In the genomic region with DNA sequence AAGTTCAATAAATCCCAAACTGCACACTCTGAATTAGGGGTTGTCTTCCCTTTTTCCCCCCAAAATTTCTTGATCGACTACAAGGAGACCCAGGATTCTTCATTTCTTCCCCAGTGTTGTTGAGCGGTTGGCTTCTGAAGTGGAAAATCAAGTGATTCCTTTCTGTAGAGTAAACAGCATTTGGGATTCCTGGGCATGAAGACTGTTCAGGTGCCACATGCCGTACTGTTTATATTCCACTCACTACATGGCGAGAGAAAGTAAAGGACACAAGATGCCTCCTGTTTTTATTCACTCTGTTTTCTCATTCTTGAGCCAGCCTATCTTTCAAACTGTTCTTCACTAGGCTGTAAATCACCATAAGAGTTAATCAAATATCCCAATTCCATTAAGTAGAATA, we compare ENCODE assay signal across 16 cellular contexts. TPM values are rescaled to one million over a fixed set of nuclear protein-coding genes. Genes with fewer than 3 reads are reported as not detected.
DNase-seq lines count a peak whose midpoint lies in the region; ATAC-seq and TF ChIP-seq lines count a peak whose summit lies in the region.
"Had no signal": no experiment of that assay in that cellular context is flagged by ENCODE, and none has a peak within 500 bp of the region (broad histone marks: within the 10 kb centered on the region; RNA-seq: fewer than 3 reads in every experiment).

No MANE protein-coding gene starts in this region.

- WGBS in endodermal cell (ENCODE audit: insufficient coverage in 1 of 2, insufficient read length in 1 of 2), 2 experiments, result 95 to 96% methylated on average over 3 to 4 of the region's 4 CpGs

- H3K4me3 ChIP-seq in WERI-Rb-1 (ENCODE audit: low read depth, low read length), result no peak overlapping the region
- no peak overlapping the region for H3K4me3 ChIP-seq in endodermal cell (ENCODE audit: low read length)
- H3K4me3 ChIP-seq in muscle layer of colon (ENCODE audit: low read depth in 1 of 2, low read length in 2 of 2), result no peak overlapping the region
- H3K4me3 ChIP-seq in tibial artery, result no peak overlapping the region

- H3K27ac Mint-ChIP-seq in endodermal cell, result no peak overlapping the region
- H3K27ac Mint-ChIP-seq: immature natural killer cell; natural killer cell treated with Interleukin-12 subunit alpha and Interleukin-12 subunit beta and Interleukin-15 and Interleukin-18, amount 100 ng/mL, for 72 hours; stimulated activated naive B cell treated with anti-CD40 and anti-IgM and Interleukin-4, amounts not matched to agents 10 μg/mL and 1 μg/mL and 100 μg/mL, for 72 hours had no signal

- H3K27ac ChIP-seq in WERI-Rb-1 (peak overlapping the region; percentile 38; the same call in 1 of the 2 replicates), endodermal cell (ENCODE audit: low read depth, low read length) (peak overlapping the region; percentile 85), muscle layer of colon (ENCODE audit: low read depth, low read length) (peak overlapping the region; percentile 63), tibial artery (peak overlapping the region; percentile 60 to 95), substantia nigra (ENCODE audit: low read depth, low read length, poor library complexity, severe bottlenecking) (no peak overlapping the region)

- H3K4me3 Mint-ChIP-seq in endodermal cell, result no peak overlapping the region
- H3K4me3 Mint-ChIP-seq: immature natural killer cell; natural killer cell treated with Interleukin-12 subunit alpha and Interleukin-12 subunit beta and Interleukin-15 and Interleukin-18, amount 100 ng/mL, for 72 hours; stimulated activated naive B cell treated with anti-CD40 and anti-IgM and Interleukin-4, amounts not matched to agents 10 μg/mL and 1 μg/mL and 100 μg/mL, for 72 hours had no signal

- no peak overlapping the region for H3K9ac ChIP-seq in endodermal cell (ENCODE audit: extremely low read depth, low read length, poor library complexity, severe bottlenecking)
- peak overlapping the region; percentile 25 for H3K9ac ChIP-seq in muscle layer of colon (ENCODE audit: low read length)

- intact Hi-C loops in tibial artery (cut with DNase I; ENCODE audit: low total_unique reads), result no loop called here

- peaks cover 31% of the 10 kb centered on the region for H3K4me1 Mint-ChIP-seq in endodermal cell
- H3K4me1 Mint-ChIP-seq: immature natural killer cell; stimulated activated naive B cell treated with anti-CD40 and anti-IgM and Interleukin-4, amounts not matched to agents 10 μg/mL and 1 μg/mL and 100 μg/mL, for 72 hours had no signal

- H3K4me1 ChIP-seq in endodermal cell (ENCODE audit: control insufficient read depth, insufficient read depth, low read length), result peaks cover 10% of the 10 kb centered on the region
- peaks cover 95% of the 10 kb centered on the region for H3K4me1 ChIP-seq in muscle layer of colon (ENCODE audit: insufficient read depth, low read length)
- H3K4me1 ChIP-seq in tibial artery, result peaks cover 7 to 97% (median 80%) of the 10 kb centered on the region in 4 donors

- DNase-seq in WERI-Rb-1 (no peak), endodermal cell (no peak), tibial artery (no peak), substantia nigra (lab: John Stamatoyannopoulos, UW) (no peak)
- DNase-seq: activated CD4-positive, alpha-beta T cell treated with anti-CD3 and anti-CD28 coated beads, Interleukin-2, amount 50 U/mL, for 4 hours; activated naive CD4-positive, alpha-beta T cell; GOT3; immature natural killer cell; NCI-H1694 treated with DMSO at 0.1 percent for 48 hours; NCI-H446; NK-92 treated with Interleukin-12 subunit alpha and Interleukin-12 subunit beta, amount 100 ng/mL, for 24 hours; stimulated activated naive B cell treated with anti-CD40 and anti-IgM and Interleukin-4, amounts not matched to agents 10 μg/mL and 1 μg/mL and 100 μg/mL, for 72 hours had no signal

- no peaks in the 10 kb centered on the region for H3K9me3 Mint-ChIP-seq in endodermal cell
- H3K9me3 Mint-ChIP-seq: immature natural killer cell; natural killer cell treated with Interleukin-12 subunit alpha and Interleukin-12 subunit beta and Interleukin-15 and Interleukin-18, amount 100 ng/mL, for 72 hours; stimulated activated naive B cell treated with anti-CD40 and anti-IgM and Interleukin-4, amounts not matched to agents 10 μg/mL and 1 μg/mL and 100 μg/mL, for 72 hours had no signal

- ATAC-seq in HG02973 (IDR thresholded peaks at IDR 0.05; ENCODE audit: unreplicated experiment), result no peak
- ATAC-seq in GM21619 (IDR thresholded peaks at IDR 0.05; ENCODE audit: unreplicated experiment), result no peak
- ATAC-seq: natural killer cell treated with Interleukin-12 subunit alpha and Interleukin-12 subunit beta and Interleukin-15 and Interleukin-18, amount 100 ng/mL, for 72 hours; stimulated activated naive B cell treated with anti-CD40 and anti-IgM and Interleukin-4, amounts not matched to agents 10 μg/mL and 1 μg/mL and 100 μg/mL, for 72 hours had no signal

- H3K27me3 ChIP-seq in WERI-Rb-1 (ENCODE audit: insufficient read depth, low read depth, severe bottlenecking) (no peaks in the 10 kb centered on the region), endodermal cell (ENCODE audit: control insufficient read depth, insufficient read depth, low read length, poor library complexity, severe bottlenecking) (no peaks in the 10 kb centered on the region), muscle layer of colon (ENCODE audit: control insufficient read depth in 1 of 2, insufficient read depth in 2 of 2, low read length in 2 of 2) (no peaks in the 10 kb centered on the region), tibial artery (no peaks in the 10 kb centered on the region)

- H3K36me3 ChIP-seq in WERI-Rb-1 (peaks cover 30% of the 10 kb centered on the region), endodermal cell (ENCODE audit: control insufficient read depth, insufficient read depth, low read length) (peaks cover 43% of the 10 kb centered on the region), muscle layer of colon (ENCODE audit: insufficient read depth, low read length) (peaks cover 27% of the 10 kb centered on the region), tibial artery (peaks cover 0 to 4% (median 0%) of the 10 kb centered on the region in 3 donors)

- no peaks in the 10 kb centered on the region for H3K9me3 ChIP-seq in WERI-Rb-1 (ENCODE audit: severe bottlenecking)
- H3K9me3 ChIP-seq in endodermal cell (ENCODE audit: control insufficient read depth, low read length), result no peaks in the 10 kb centered on the region
- no peaks in the 10 kb centered on the region for H3K9me3 ChIP-seq in muscle layer of colon (ENCODE audit: low read length)
- H3K9me3 ChIP-seq in tibial artery, result no peaks in the 10 kb centered on the region

- no peak for TF ChIP-seq CTCF in WERI-Rb-1 (IDR thresholded peaks at IDR 0.05; ENCODE audit: low read depth, low read length)
- no peak for TF ChIP-seq CTCF in endodermal cell (conservative IDR thresholded peaks at IDR 0.05)
- no peak for TF ChIP-seq CTCF in tibial artery (IDR thresholded peaks at IDR 0.05)

- H3K36me3 Mint-ChIP-seq in endodermal cell (ENCODE audit: low read depth), result peaks cover 53% of the 10 kb centered on the region
- H3K36me3 Mint-ChIP-seq: immature natural killer cell; natural killer cell treated with Interleukin-12 subunit alpha and Interleukin-12 subunit beta and Interleukin-15 and Interleukin-18, amount 100 ng/mL, for 72 hours; stimulated activated naive B cell treated with anti-CD40 and anti-IgM and Interleukin-4, amounts not matched to agents 10 μg/mL and 1 μg/mL and 100 μg/mL, for 72 hours had no signal

- H3K27me3 Mint-ChIP-seq in endodermal cell (ENCODE audit: insufficient read depth), result no peaks in the 10 kb centered on the region

RNA-seq across cellular contexts. Expression of gene FSTL1, which starts 12.6 kb away (rescaled TPM):
- 100 to 1,000 TPM; 309 to 379 TPM for total RNA-seq in endodermal cell
- polyA plus RNA-seq in endodermal cell (2013, experiment 1 of 2), result 346 TPM
- polyA plus RNA-seq in endodermal cell (2013, experiment 2 of 2), result 337 TPM
